ENCODE assay signal across 10 cellular contexts in genomic region chr10:103763374-103764202, GRCh38.
DNase-seq lines count a peak whose midpoint lies in the region; ATAC-seq and TF ChIP-seq lines count a peak whose summit lies in the region.
"Had no signal": no experiment of that assay in that cellular context is flagged by ENCODE, and none has a peak within 500 bp of the region (broad histone marks: within the 10 kb centered on the region; RNA-seq: fewer than 3 reads in every experiment).

No MANE protein-coding gene starts in this region.

- H3K4me1 Mint-ChIP-seq in type B pancreatic cell (ENCODE audit: unreplicated experiment), result peaks cover 49% of the 10 kb centered on the region

- H3K27me3 ChIP-seq in left ventricle myocardium inferior (ENCODE audit: low read depth) (no peaks in the 10 kb centered on the region), right atrium auricular region (no peaks in the 10 kb centered on the region), esophagus squamous epithelium (no peaks in the 10 kb centered on the region)
- H3K27me3 ChIP-seq: breast epithelium had no signal

- no peak for ATAC-seq in GM19351 (IDR thresholded peaks at IDR 0.05; ENCODE audit: unreplicated experiment)

- peak overlapping the region; percentile 7 for H3K27ac Mint-ChIP-seq in type B pancreatic cell

- peaks cover 3% of the 10 kb centered on the region for H3K27me3 Mint-ChIP-seq in type B pancreatic cell

- peaks cover 4% of the 10 kb centered on the region for H3K9me3 Mint-ChIP-seq in type B pancreatic cell

- WGBS in esophagus squamous epithelium, 2 donors, result 48 to 77% methylated on average over 5 to 6 of the region's 7 CpGs

- DNase-seq in left ventricle myocardium inferior (no peak), right atrium auricular region (ENCODE audit: low spot score) (no peak), RKO (ENCODE audit: low spot score) (peak; percentile 23), esophagus squamous epithelium (lab: John Stamatoyannopoulos, UW) (no peak), type B pancreatic cell (ENCODE audit: extremely low spot score, unreplicated experiment) (no peak), NCI-H187 treated with DMSO at 0.1 percent for 48 hours (lab: John Stamatoyannopoulos, UW) (no peak), NCI-H510A treated with DMSO at 0.1 percent for 48 hours (lab: John Stamatoyannopoulos, UW) (no peak)
- DNase-seq: posterior cingulate gyrus had no signal

- H3K36me3 ChIP-seq in left ventricle myocardium inferior, result no peaks in the 10 kb centered on the region
- H3K36me3 ChIP-seq in right atrium auricular region, result no peaks in the 10 kb centered on the region
- H3K36me3 ChIP-seq in esophagus squamous epithelium, result peaks cover 0 to 35% (median 8%) of the 10 kb centered on the region in 3 donors
- H3K36me3 ChIP-seq: breast epithelium had no signal

- H3K9me3 ChIP-seq in left ventricle myocardium inferior (replicated peaks) (no peaks in the 10 kb centered on the region), right atrium auricular region (no peaks in the 10 kb centered on the region), esophagus squamous epithelium (no peaks in the 10 kb centered on the region)
- H3K9me3 ChIP-seq: breast epithelium had no signal

- H3K36me3 Mint-ChIP-seq in type B pancreatic cell, result peaks cover 7% of the 10 kb centered on the region

- intact Hi-C loops in left ventricle myocardium inferior (cut with micrococcal nuclease), result no loop called here
- intact Hi-C loops in esophagus squamous epithelium (cut with DNase I), result no loop called here

- H3K4me1 ChIP-seq in left ventricle myocardium inferior (peaks cover 98% of the 10 kb centered on the region), right atrium auricular region (peaks cover 0 to 68% of the 10 kb centered on the region in 2 donors), esophagus squamous epithelium (peaks cover 31 to 99% (median 59%) of the 10 kb centered on the region in 3 donors)

- H3K27ac ChIP-seq in left ventricle myocardium inferior (replicated peaks), result peak overlapping the region; percentile 21
- peak overlapping the region in 1 of 2 donors; percentile 8 for H3K27ac ChIP-seq in right atrium auricular region
- peak overlapping the region; percentile 27 to 79 (median 46) for H3K27ac ChIP-seq in esophagus squamous epithelium
- H3K27ac ChIP-seq: breast epithelium had no signal

- no peak for TF ChIP-seq CTCF in left ventricle myocardium inferior (IDR thresholded peaks at IDR 0.05; ENCODE audit: borderline replicate concordance)
- TF ChIP-seq CTCF in right atrium auricular region (IDR thresholded peaks at IDR 0.05), result no peak
- TF ChIP-seq CTCF in esophagus squamous epithelium (IDR thresholded peaks at IDR 0.05), result no peak
- TF ChIP-seq CTCF in type B pancreatic cell (conservative IDR thresholded peaks at IDR 0.05), result no peak

- TF ChIP-seq POLR2A in esophagus squamous epithelium (IDR thresholded peaks at IDR 0.05), result no peak

- H3K4me3 ChIP-seq in left ventricle myocardium inferior (no peak overlapping the region), right atrium auricular region (no peak overlapping the region), esophagus squamous epithelium (no peak overlapping the region)
- H3K4me3 ChIP-seq: breast epithelium had no signal

- no peak overlapping the region for H3K4me3 Mint-ChIP-seq in type B pancreatic cell
